1 cellular context compared by ENCODE assay signal in the genomic region with DNA sequence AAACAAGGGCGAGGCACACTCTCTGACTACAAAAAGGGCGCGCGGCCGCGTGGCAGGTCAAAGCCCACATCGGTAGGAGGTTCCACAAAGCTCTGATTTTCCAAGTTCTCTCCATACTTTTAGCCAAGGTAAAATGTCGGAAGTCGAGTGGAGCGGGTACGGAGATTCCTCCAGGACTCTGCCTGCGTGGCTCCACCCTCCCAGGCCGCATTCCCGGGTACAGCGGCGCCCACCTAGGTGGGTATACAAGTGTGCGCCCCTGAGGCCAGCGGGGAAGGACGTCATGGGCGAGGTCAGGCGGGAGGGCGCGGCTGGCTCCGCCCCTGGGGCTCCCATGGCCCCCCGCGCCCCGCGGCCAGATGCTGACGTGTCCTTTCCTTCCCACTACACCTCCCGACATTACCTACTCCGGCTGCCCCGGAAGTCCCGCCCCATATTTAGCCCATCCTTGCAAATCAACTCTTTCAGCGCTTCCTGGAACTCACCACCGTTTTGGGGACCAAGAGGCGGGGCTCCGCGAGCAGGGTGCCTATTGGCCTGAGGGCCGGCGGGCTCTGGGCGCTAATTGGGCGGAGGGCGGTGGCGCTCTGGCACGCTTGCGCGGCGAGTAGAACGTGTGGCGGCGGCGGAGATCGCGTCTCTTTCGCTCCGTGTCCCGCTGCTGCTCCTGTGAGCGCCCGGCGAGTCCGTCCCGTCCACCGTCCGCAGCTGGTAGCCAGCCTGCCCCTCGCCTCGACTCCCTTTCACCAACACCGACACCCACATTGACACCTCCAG.
A peak's percentile ranks its signal among the peaks of the same experiment; 100 is the strongest.
TF ChIP-seq lines count a peak whose summit lies in the region.

SND1 (plus strand) TSS at position 639 of the 777 bp plus-strand sequence. CDS start 180 bp downstream, outside the sequence.

TF ChIP-seq in H1, 55 proteins besides CTCF, POLR2A, EP300 and RAD21:
- TF ChIP-seq TAF1 (IDR thresholded peaks at IDR 0.05; ENCODE audit: low read depth, low read length) (peak; percentile 85), CEBPB (IDR thresholded peaks at IDR 0.05; ENCODE audit: low read depth, low read length) (no peak), MAX (IDR thresholded peaks at IDR 0.05) (peak; percentile 82), NANOG (IDR thresholded peaks at IDR 0.05; ENCODE audit: insufficient read depth, low read depth, low read length, poor library complexity, severe bottlenecking) (no peak), RXRA (IDR thresholded peaks at IDR 0.05; ENCODE audit: insufficient read depth, low read depth, low read length) (no peak), POLR2AphosphoS5 (IDR thresholded peaks at IDR 0.05; ENCODE audit: low read depth, low read length) (peak; percentile 89), BACH1 (IDR thresholded peaks at IDR 0.05; ENCODE audit: low read length) (peak; percentile 9; the same call in 1 of the 2 replicates), FOSL1 (IDR thresholded peaks at IDR 0.05; ENCODE audit: insufficient read depth, low read depth, low read length) (no peak), SP1 (IDR thresholded peaks at IDR 0.05; ENCODE audit: low read depth, low read length) (peak; percentile 57), ASH2L (IDR thresholded peaks at IDR 0.05; ENCODE audit: low read length) (peak; percentile 77), SIX5 (IDR thresholded peaks at IDR 0.05; ENCODE audit: low read depth, low read length) (no peak), NRF1 (IDR thresholded peaks at IDR 0.05; ENCODE audit: low read depth, low read length) (peak; percentile 47), RBBP5 (IDR thresholded peaks at IDR 0.05; ENCODE audit: borderline replicate concordance, low read depth, low read length) (peak; percentile 80; the same call in 1 of the 2 replicates), PHF8 (conservative IDR thresholded peaks at IDR 0.05; ENCODE audit: low read depth, low read length) (peak; percentile 72), POU5F1 (IDR thresholded peaks at IDR 0.05; ENCODE audit: low read depth, low read length) (no peak), SIRT6 (IDR thresholded peaks at IDR 0.05; ENCODE audit: low read length) (no peak), SRF (IDR thresholded peaks at IDR 0.05; ENCODE audit: low read depth, low read length) (peak; percentile 83), CHD2 (IDR thresholded peaks at IDR 0.05; ENCODE audit: low read length) (0 out of 2 replicates have a peak, but pooled peaks have one; percentile 5), TEAD4 (IDR thresholded peaks at IDR 0.05; ENCODE audit: low read depth, low read length) (peak; percentile 60; the same call in 1 of the 2 replicates), SP4 (IDR thresholded peaks at IDR 0.05; ENCODE audit: low read length) (peak; percentile 29), TAF7 (optimal IDR thresholded peaks at IDR 0.05; ENCODE audit: borderline replicate concordance, low read depth, low read length) (peak; percentile 76), SAP30 (IDR thresholded peaks at IDR 0.05; ENCODE audit: insufficient read depth, insufficient replicate concordance, low read length) (no peak), KDM4A (IDR thresholded peaks at IDR 0.05; ENCODE audit: low read depth, low read length, severe bottlenecking) (peak; percentile 8), MAFK (IDR thresholded peaks at IDR 0.05; ENCODE audit: low read depth, low read length) (no peak), JUND (IDR thresholded peaks at IDR 0.05; ENCODE audit: low read length) (peak; percentile 44; the same call in 1 of the 2 replicates), ATF3 (IDR thresholded peaks at IDR 0.05; ENCODE audit: insufficient read depth, low read depth, low read length) (0 out of 2 replicates have a peak, but pooled peaks have one; percentile 40), GABPA (IDR thresholded peaks at IDR 0.05; ENCODE audit: borderline replicate concordance, insufficient read depth, low read length) (0 out of 2 replicates have a peak, but pooled peaks have one; percentile 61), SP2 (IDR thresholded peaks at IDR 0.05; ENCODE audit: low read length) (peak; percentile 44), HDAC2 (IDR thresholded peaks at IDR 0.05; ENCODE audit: borderline replicate concordance in 1 of 2, low read depth in 2 of 2, low read length in 2 of 2) (0 out of 4 replicates have a peak, but pooled peaks have one; percentile 8 to 36), HDAC6 (IDR thresholded peaks at IDR 0.05; ENCODE audit: low read depth, low read length) (no peak), SIN3A (conservative IDR thresholded peaks at IDR 0.05 in 1 of 2, IDR thresholded peaks at IDR 0.05 in 1 of 2; ENCODE audit: low read depth in 1 of 2, low read length in 2 of 2) (0 out of 4 replicates have a peak, but pooled peaks have one; percentile 13 to 32), CBX8 (IDR thresholded peaks at IDR 0.05; ENCODE audit: borderline replicate concordance, low read depth, low read length) (no peak), EZH2 (IDR thresholded peaks at IDR 0.05; ENCODE audit: low read depth, low read length, severe bottlenecking) (no peak), TBP (IDR thresholded peaks at IDR 0.05; ENCODE audit: low read depth, low read length) (peak; percentile 74), CREB1 (IDR thresholded peaks at IDR 0.05) (peak; percentile 91)
- TF ChIP-seq, protein P1, sequence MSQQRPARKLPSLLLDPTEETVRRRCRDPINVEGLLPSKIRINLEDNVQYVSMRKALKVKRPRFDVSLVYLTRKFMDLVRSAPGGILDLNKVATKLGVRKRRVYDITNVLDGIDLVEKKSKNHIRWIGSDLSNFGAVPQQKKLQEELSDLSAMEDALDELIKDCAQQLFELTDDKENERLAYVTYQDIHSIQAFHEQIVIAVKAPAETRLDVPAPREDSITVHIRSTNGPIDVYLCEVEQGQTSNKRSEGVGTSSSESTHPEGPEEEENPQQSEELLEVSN (IDR thresholded peaks at IDR 0.05), result peak; percentile 48
- TF ChIP-seq, protein P2, sequence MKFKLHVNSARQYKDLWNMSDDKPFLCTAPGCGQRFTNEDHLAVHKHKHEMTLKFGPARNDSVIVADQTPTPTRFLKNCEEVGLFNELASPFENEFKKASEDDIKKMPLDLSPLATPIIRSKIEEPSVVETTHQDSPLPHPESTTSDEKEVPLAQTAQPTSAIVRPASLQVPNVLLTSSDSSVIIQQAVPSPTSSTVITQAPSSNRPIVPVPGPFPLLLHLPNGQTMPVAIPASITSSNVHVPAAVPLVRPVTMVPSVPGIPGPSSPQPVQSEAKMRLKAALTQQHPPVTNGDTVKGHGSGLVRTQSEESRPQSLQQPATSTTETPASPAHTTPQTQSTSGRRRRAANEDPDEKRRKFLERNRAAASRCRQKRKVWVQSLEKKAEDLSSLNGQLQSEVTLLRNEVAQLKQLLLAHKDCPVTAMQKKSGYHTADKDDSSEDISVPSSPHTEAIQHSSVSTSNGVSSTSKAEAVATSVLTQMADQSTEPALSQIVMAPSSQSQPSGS (IDR thresholded peaks at IDR 0.05; ENCODE audit: low read length), result no peak
